In genomic region chr2:9201185-9201891, GRCh38 we compare ENCODE assay signal across 1 cellular context.
TF ChIP-seq lines count a peak whose summit lies in the region.

No MANE protein-coding gene starts in this region.

TF ChIP-seq in K562, 482 proteins besides CTCF, POLR2A, EP300 and RAD21 (continued from another document and continues in another):
- TF ChIP-seq GTF2B (IDR thresholded peaks at IDR 0.05; ENCODE audit: extremely low read depth, insufficient read length) (no peak), HDAC1 (IDR thresholded peaks at IDR 0.05) (peak in 1 of 2 experiments; percentile 45; a peak in 1 of 4 replicates), HOMEZ (CRISPR knock-in tag; IDR thresholded peaks at IDR 0.05) (no peak), EWSR1 (IDR thresholded peaks at IDR 0.05; ENCODE audit: borderline replicate concordance, low read depth, partially characterized antibody) (no peak), POLR2H (tag; IDR thresholded peaks at IDR 0.05; ENCODE audit: low read depth) (0 out of 2 replicates have a peak, but pooled peaks have one; percentile 13), NR2F6 (CRISPR knock-in tag; IDR thresholded peaks at IDR 0.05) (no peak), ZNF436 (CRISPR knock-in tag; IDR thresholded peaks at IDR 0.05) (no peak), HNRNPK (IDR thresholded peaks at IDR 0.05; ENCODE audit: low read depth, low read length, poor library complexity, severe bottlenecking) (no peak), CBFA2T3 (IDR thresholded peaks at IDR 0.05) (peak; percentile 79), ZNF764 (CRISPR knock-in tag; IDR thresholded peaks at IDR 0.05; ENCODE audit: low read depth) (no peak), KLF10 (CRISPR knock-in tag; IDR thresholded peaks at IDR 0.05) (no peak), TAF15 (IDR thresholded peaks at IDR 0.05; ENCODE audit: low read depth, low read length) (no peak), ZKSCAN1 (IDR thresholded peaks at IDR 0.05; ENCODE audit: low read depth, low read length) (no peak), MAFG (tag; conservative IDR thresholded peaks at IDR 0.05) (no peak), TCFL5 (CRISPR knock-in tag; conservative IDR thresholded peaks at IDR 0.05) (no peak), MITF (IDR thresholded peaks at IDR 0.05) (no peak), CBX1 (IDR thresholded peaks at IDR 0.05; ENCODE audit: low read depth) (no peak), IFI16 (CRISPR knock-in tag; IDR thresholded peaks at IDR 0.05) (no peak), SMAD4 (CRISPR knock-in tag; conservative IDR thresholded peaks at IDR 0.05) (peak; percentile 63; the same call in 1 of the 2 replicates), WHSC1 (IDR thresholded peaks at IDR 0.05; ENCODE audit: low read length) (no peak), FOXK2 (conservative IDR thresholded peaks at IDR 0.05 in 1 of 2, IDR thresholded peaks at IDR 0.05 in 1 of 2; ENCODE audit: low read depth in 2 of 2) (peak in 1 of 2 experiments; percentile 62; a peak in 2 of 4 replicates), NR2C2 (CRISPR knock-in tag; IDR thresholded peaks at IDR 0.05) (no peak), NR2C2 (tag; IDR thresholded peaks at IDR 0.05) (peak; percentile 88), LEF1 (IDR thresholded peaks at IDR 0.05) (peak; percentile 75), EHMT2 (IDR thresholded peaks at IDR 0.05) (0 out of 2 replicates have a peak, but pooled peaks have one; percentile 44), ZNF778 (CRISPR knock-in tag; IDR thresholded peaks at IDR 0.05) (no peak), CTBP1 (IDR thresholded peaks at IDR 0.05; ENCODE audit: borderline replicate concordance) (no peak), ZNF212 (CRISPR knock-in tag; IDR thresholded peaks at IDR 0.05) (no peak), KLF16 (IDR thresholded peaks at IDR 0.05) (peak; percentile 18; the same call in 1 of the 2 replicates), POLR2AphosphoS2 (IDR thresholded peaks at IDR 0.05; ENCODE audit: low read length) (no peak), MTA3 (IDR thresholded peaks at IDR 0.05; ENCODE audit: borderline replicate concordance) (0 out of 2 replicates have a peak, but pooled peaks have one; percentile 21), MXD1 (CRISPR knock-in tag; IDR thresholded peaks at IDR 0.05; ENCODE audit: borderline replicate concordance, poor library complexity, severe bottlenecking) (no peak), SMARCC2 (IDR thresholded peaks at IDR 0.05; ENCODE audit: low read depth) (peak; percentile 54; the same call in 1 of the 2 replicates), SRSF7 (optimal IDR thresholded peaks at IDR 0.05; ENCODE audit: low read depth, low read length) (no peak), PHB2 (IDR thresholded peaks at IDR 0.05; ENCODE audit: low read depth) (no peak), PATZ1 (CRISPR knock-in tag; IDR thresholded peaks at IDR 0.05; ENCODE audit: borderline replicate concordance) (0 out of 2 replicates have a peak, but pooled peaks have one; percentile 32), ZFP36 (IDR thresholded peaks at IDR 0.05; ENCODE audit: low read depth, low read length, partially characterized antibody) (no peak), ARHGAP35 (IDR thresholded peaks at IDR 0.05; ENCODE audit: partially characterized antibody) (no peak), DIDO1 (tag; IDR thresholded peaks at IDR 0.05; ENCODE audit: low read depth) (no peak), RNF2 (IDR thresholded peaks at IDR 0.05) (peak; percentile 62; the same call in 1 of the 2 replicates), SAP30 (IDR thresholded peaks at IDR 0.05; ENCODE audit: borderline replicate concordance, insufficient read depth, low read depth, low read length, poor library complexity, severe bottlenecking) (no peak), ZNF518B (CRISPR knock-in tag; IDR thresholded peaks at IDR 0.05) (no peak), ZBTB2 (IDR thresholded peaks at IDR 0.05) (no peak)
- TF ChIP-seq, protein P1, sequence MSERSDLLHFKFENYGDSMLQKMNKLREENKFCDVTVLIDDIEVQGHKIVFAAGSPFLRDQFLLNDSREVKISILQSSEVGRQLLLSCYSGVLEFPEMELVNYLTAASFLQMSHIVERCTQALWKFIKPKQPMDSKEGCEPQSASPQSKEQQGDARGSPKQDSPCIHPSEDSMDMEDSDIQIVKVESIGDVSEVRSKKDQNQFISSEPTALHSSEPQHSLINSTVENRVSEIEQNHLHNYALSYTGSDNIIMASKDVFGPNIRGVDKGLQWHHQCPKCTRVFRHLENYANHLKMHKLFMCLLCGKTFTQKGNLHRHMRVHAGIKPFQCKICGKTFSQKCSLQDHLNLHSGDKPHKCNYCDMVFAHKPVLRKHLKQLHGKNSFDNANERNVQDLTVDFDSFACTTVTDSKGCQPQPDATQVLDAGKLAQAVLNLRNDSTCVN (CRISPR knock-in tag; IDR thresholded peaks at IDR 0.05) = no peak
- TF ChIP-seq, protein P2, sequence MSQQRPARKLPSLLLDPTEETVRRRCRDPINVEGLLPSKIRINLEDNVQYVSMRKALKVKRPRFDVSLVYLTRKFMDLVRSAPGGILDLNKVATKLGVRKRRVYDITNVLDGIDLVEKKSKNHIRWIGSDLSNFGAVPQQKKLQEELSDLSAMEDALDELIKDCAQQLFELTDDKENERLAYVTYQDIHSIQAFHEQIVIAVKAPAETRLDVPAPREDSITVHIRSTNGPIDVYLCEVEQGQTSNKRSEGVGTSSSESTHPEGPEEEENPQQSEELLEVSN (IDR thresholded peaks at IDR 0.05; ENCODE audit: borderline replicate concordance in 1 of 2, extremely low read depth in 1 of 2, insufficient read depth in 1 of 2, insufficient read length in 1 of 2, low read depth in 1 of 2, low read length in 1 of 2, poor library complexity in 1 of 2, severe bottlenecking in 1 of 2) = no peak
- TF ChIP-seq, protein P3, sequence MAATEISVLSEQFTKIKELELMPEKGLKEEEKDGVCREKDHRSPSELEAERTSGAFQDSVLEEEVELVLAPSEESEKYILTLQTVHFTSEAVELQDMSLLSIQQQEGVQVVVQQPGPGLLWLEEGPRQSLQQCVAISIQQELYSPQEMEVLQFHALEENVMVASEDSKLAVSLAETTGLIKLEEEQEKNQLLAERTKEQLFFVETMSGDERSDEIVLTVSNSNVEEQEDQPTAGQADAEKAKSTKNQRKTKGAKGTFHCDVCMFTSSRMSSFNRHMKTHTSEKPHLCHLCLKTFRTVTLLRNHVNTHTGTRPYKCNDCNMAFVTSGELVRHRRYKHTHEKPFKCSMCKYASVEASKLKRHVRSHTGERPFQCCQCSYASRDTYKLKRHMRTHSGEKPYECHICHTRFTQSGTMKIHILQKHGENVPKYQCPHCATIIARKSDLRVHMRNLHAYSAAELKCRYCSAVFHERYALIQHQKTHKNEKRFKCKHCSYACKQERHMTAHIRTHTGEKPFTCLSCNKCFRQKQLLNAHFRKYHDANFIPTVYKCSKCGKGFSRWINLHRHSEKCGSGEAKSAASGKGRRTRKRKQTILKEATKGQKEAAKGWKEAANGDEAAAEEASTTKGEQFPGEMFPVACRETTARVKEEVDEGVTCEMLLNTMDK (IDR thresholded peaks at IDR 0.05; ENCODE audit: borderline replicate concordance, insufficient read depth, low read depth, low read length, poor library complexity, severe bottlenecking) = no peak
- TF ChIP-seq, protein P4, sequence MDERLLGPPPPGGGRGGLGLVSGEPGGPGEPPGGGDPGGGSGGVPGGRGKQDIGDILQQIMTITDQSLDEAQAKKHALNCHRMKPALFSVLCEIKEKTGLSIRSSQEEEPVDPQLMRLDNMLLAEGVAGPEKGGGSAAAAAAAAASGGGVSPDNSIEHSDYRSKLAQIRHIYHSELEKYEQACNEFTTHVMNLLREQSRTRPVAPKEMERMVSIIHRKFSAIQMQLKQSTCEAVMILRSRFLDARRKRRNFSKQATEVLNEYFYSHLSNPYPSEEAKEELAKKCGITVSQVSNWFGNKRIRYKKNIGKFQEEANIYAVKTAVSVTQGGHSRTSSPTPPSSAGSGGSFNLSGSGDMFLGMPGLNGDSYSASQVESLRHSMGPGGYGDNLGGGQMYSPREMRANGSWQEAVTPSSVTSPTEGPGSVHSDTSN (CRISPR knock-in tag; IDR thresholded peaks at IDR 0.05; ENCODE audit: low read depth) = no peak
- TF ChIP-seq, protein P4 (tag; conservative IDR thresholded peaks at IDR 0.05; ENCODE audit: low read depth) = 0 out of 2 replicates have a peak, but pooled peaks have one; percentile 13
